ENCODE assay signal across 1 cellular context in the genomic region with DNA sequence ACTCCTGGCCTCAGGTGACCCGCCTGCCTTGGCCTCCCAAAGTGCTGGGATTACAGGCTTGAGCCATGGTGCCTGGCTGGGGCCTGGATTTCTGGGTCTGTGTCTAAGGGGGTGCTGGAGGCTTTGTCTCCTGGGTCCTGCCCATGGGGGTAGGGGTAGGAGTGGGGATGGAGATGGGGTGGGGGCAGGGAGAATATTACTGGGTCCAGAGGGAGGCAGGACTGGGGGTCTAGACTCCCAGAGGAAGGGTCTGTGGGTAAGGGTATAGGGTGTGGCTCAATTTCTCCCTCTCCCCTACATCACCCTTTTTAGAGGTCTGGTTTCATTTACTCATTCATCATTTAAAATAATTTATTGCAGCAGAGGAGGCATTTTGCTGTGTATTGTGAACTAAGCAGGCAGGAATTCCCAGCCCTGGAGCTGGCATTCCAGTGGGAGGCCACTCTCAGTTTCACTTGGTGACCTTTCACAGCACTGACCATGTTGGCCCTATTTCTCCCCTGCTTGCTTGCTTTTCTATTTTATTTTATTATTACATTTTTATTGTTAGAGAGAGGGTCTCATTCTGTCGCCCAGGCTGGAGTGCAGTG.
TF ChIP-seq lines count a peak whose summit lies in the region.

No MANE protein-coding gene starts in this region.

TF ChIP-seq in H1, 55 proteins besides CTCF, POLR2A, EP300 and RAD21:
- TF ChIP-seq CTBP2 (IDR thresholded peaks at IDR 0.05; ENCODE audit: borderline replicate concordance, insufficient read depth, insufficient read length, low read length) (no peak), EGR1 (IDR thresholded peaks at IDR 0.05; ENCODE audit: borderline replicate concordance, low read depth, low read length) (no peak), HDAC2 (IDR thresholded peaks at IDR 0.05; ENCODE audit: borderline replicate concordance in 1 of 2, low read depth in 2 of 2, low read length in 2 of 2) (no peak), ASH2L (IDR thresholded peaks at IDR 0.05; ENCODE audit: low read length) (no peak), JUN (IDR thresholded peaks at IDR 0.05; ENCODE audit: low read depth, low read length) (no peak), SIRT6 (IDR thresholded peaks at IDR 0.05; ENCODE audit: low read length) (no peak), HDAC6 (IDR thresholded peaks at IDR 0.05; ENCODE audit: low read depth, low read length) (no peak), RBBP5 (IDR thresholded peaks at IDR 0.05; ENCODE audit: borderline replicate concordance, low read depth, low read length) (no peak)
- TF ChIP-seq, protein P1, sequence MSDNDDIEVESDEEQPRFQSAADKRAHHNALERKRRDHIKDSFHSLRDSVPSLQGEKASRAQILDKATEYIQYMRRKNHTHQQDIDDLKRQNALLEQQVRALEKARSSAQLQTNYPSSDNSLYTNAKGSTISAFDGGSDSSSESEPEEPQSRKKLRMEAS (IDR thresholded peaks at IDR 0.05): no peak
